ENCODE assay signal across 16 cellular contexts in genomic region chr2:11121823-11122155, GRCh38.
"Had no signal": no experiment of that assay in that cellular context is flagged by ENCODE, and none has a peak within 500 bp of the region (broad histone marks: within the 10 kb centered on the region; RNA-seq: fewer than 3 reads in every experiment).

No MANE protein-coding gene starts in this region.

- DNase-seq: activated CD8-positive, alpha-beta T cell treated with anti-CD3 and anti-CD28 coated beads, Interleukin-2, amount 10 ng/mL, durations not matched to agents 7 days and 5 days; activated naive CD4-positive, alpha-beta T cell; heart right ventricle; nephron progenitor cell; pancreas; retina; stimulated activated CD4-positive, alpha-beta T cell treated with anti-CD3 and anti-CD28 coated beads, Interleukin-4, amount 100 ng/mL, for 4 hours; T-cell; T1000; tibial artery had no signal

- FAIRE-seq: astrocyte, endometrium, islet of Langerhans, pancreas had no signal

- H3K36me3 ChIP-seq: cardiac muscle cell, esophagus muscularis mucosa, heart right ventricle, pancreas, tibial artery had no signal

- H3K27me3 ChIP-seq: foreskin keratinocyte, pancreas had no signal

- H3K4me3 ChIP-seq: cardiac muscle cell, esophagus muscularis mucosa, heart right ventricle, pancreas, tibial artery had no signal

- H3K4me1 ChIP-seq: esophagus muscularis mucosa, foreskin keratinocyte, heart right ventricle, pancreas, tibial artery had no signal

- H3K9me3 ChIP-seq: esophagus muscularis mucosa, heart right ventricle, pancreas, tibial artery had no signal

- H3K27ac ChIP-seq: cardiac muscle cell, esophagus muscularis mucosa, foreskin keratinocyte, heart right ventricle, pancreas, tibial artery had no signal

- ATAC-seq: activated CD8-positive, alpha-beta T cell treated with anti-CD3 and anti-CD28 coated beads, Interleukin-2, amount 10 ng/mL, durations not matched to agents 7 days and 5 days; foreskin keratinocyte; heart right ventricle; pancreas; T-cell had no signal
